ENCODE assay signal across 8 cellular contexts in genomic region chr19:13117176-13117771, GRCh38. TPM values are rescaled to one million over a fixed set of nuclear protein-coding genes. Genes with fewer than 3 reads are reported as not detected.
DNase-seq lines count a peak whose midpoint lies in the region; ATAC-seq, FAIRE-seq and TF ChIP-seq lines count a peak whose summit lies in the region.

No MANE protein-coding gene starts in this region.

- H3K4me1 ChIP-seq in heart right ventricle (peaks cover 12 to 54% (median 44%) of the 10 kb centered on the region in 9 donors), skeletal muscle satellite cell (ENCODE audit: control insufficient read depth, insufficient read depth, low read length) (peaks cover 52% of the 10 kb centered on the region)

- H3K4me2 ChIP-seq in skeletal muscle satellite cell (ENCODE audit: low read length): peak overlapping the region; percentile 91

- 15 to 20% methylated on average over 20 of the region's 20 CpGs for WGBS in heart right ventricle, 2 donors

- H3K27ac ChIP-seq in WERI-Rb-1 (peak overlapping the region; percentile 88), heart right ventricle (peak overlapping the region in 9 of 10 donors; percentile 56 to 87 (median 77))

- H3K4me3 ChIP-seq in WERI-Rb-1 (ENCODE audit: low read depth, low read length): peak overlapping the region; percentile 96
- peak overlapping the region; percentile 53 to 99 (median 97) for H3K4me3 ChIP-seq in heart right ventricle
- H3K4me3 ChIP-seq in skeletal muscle satellite cell (ENCODE audit: low read length): peak overlapping the region; percentile 84

- H3K36me3 ChIP-seq in WERI-Rb-1 (peaks cover 55% of the 10 kb centered on the region), heart right ventricle (peaks cover 0 to 40% (median 10%) of the 10 kb centered on the region in 9 donors), skeletal muscle satellite cell (ENCODE audit: insufficient read depth, low read length) (peaks cover 25% of the 10 kb centered on the region)

- no peaks in the 10 kb centered on the region for H3K9me3 Mint-ChIP-seq in activated CD4-positive, alpha-beta T cell treated with anti-CD3 and anti-CD28 coated beads, Interleukin-2, amount 10 ng/mL, durations not matched to agents 24 days and 14 days

- DNase-seq in activated CD4-positive, alpha-beta T cell treated with anti-CD3 and anti-CD28 coated beads, Interleukin-2, amount 10 ng/mL, durations not matched to agents 24 days and 14 days: no peak
- no peak for DNase-seq in activated CD4-positive, alpha-beta T cell treated with anti-CD3 and anti-CD28 coated beads for 48 hours
- no peak for DNase-seq in WERI-Rb-1
- no peak for DNase-seq in heart right ventricle
- no peak for DNase-seq in NCI-H2029 (lab: John Stamatoyannopoulos, UW)
- DNase-seq in HTR-8/SVneo (ENCODE audit: insufficient read length, low spot score): no peak

- H3K27me3 Mint-ChIP-seq in activated CD4-positive, alpha-beta T cell treated with anti-CD3 and anti-CD28 coated beads, Interleukin-2, amount 10 ng/mL, durations not matched to agents 24 days and 14 days: no peaks in the 10 kb centered on the region

- intact Hi-C loops in activated CD4-positive, alpha-beta T cell treated with anti-CD3 and anti-CD28 coated beads, Interleukin-2, amount 10 ng/mL, durations not matched to agents 24 days and 14 days (cut with micrococcal nuclease): no loop called here
- intact Hi-C loops in heart right ventricle (cut with DNase I): loop anchor here in 4 of 10 donors (2.0 to 10.0 kb wide), 4 partner anchors 34 to 148 kb away; partner anchors contain the start of genes IER2 (in 3 of the 4) and STX10 (in 3 of the 4)

- peaks cover 38% of the 10 kb centered on the region for H3K36me3 Mint-ChIP-seq in activated CD4-positive, alpha-beta T cell treated with anti-CD3 and anti-CD28 coated beads, Interleukin-2, amount 10 ng/mL, durations not matched to agents 24 days and 14 days (ENCODE audit: low read depth)

- ATAC-seq in heart right ventricle (peak in 5 of 8 donors; percentile 4 to 29 (median 7)), HG03521 (IDR thresholded peaks at IDR 0.05; ENCODE audit: unreplicated experiment) (no peak)

- H3K4me3 Mint-ChIP-seq in activated CD4-positive, alpha-beta T cell treated with anti-CD3 and anti-CD28 coated beads, Interleukin-2, amount 10 ng/mL, durations not matched to agents 24 days and 14 days: peak overlapping the region; percentile 97

- no peaks in the 10 kb centered on the region for H3K9me3 ChIP-seq in WERI-Rb-1 (ENCODE audit: severe bottlenecking)
- H3K9me3 ChIP-seq in heart right ventricle: no peaks in the 10 kb centered on the region
- H3K9me3 ChIP-seq in skeletal muscle satellite cell (replicated peaks; ENCODE audit: low read length): no peaks in the 10 kb centered on the region

- TF ChIP-seq CTCF in WERI-Rb-1 (IDR thresholded peaks at IDR 0.05; ENCODE audit: low read depth, low read length): no peak
- TF ChIP-seq CTCF in heart right ventricle (IDR thresholded peaks at IDR 0.05): no peak

- H3K27me3 ChIP-seq in WERI-Rb-1 (ENCODE audit: insufficient read depth, low read depth, severe bottlenecking) (no peaks in the 10 kb centered on the region), heart right ventricle (no peaks in the 10 kb centered on the region), skeletal muscle satellite cell (ENCODE audit: control insufficient read depth, insufficient read depth, low read length) (no peaks in the 10 kb centered on the region)

- H3K4me1 Mint-ChIP-seq in activated CD4-positive, alpha-beta T cell treated with anti-CD3 and anti-CD28 coated beads, Interleukin-2, amount 10 ng/mL, durations not matched to agents 24 days and 14 days: peaks cover 33% of the 10 kb centered on the region

- peak overlapping the region; percentile 92 for H3K9ac ChIP-seq in skeletal muscle satellite cell (ENCODE audit: low read depth, low read length)

- FAIRE-seq in HTR-8/SVneo (lab: Jason Lieb, UNC): no peak

- peak overlapping the region; percentile 97 for H3K27ac Mint-ChIP-seq in activated CD4-positive, alpha-beta T cell treated with anti-CD3 and anti-CD28 coated beads, Interleukin-2, amount 10 ng/mL, durations not matched to agents 24 days and 14 days

RNA-seq across cellular contexts. Expression of gene TRMT1, which starts 0.7 kb away (rescaled TPM):
- 153 and 155 TPM in 2 replicates for total RNA-seq in activated CD4-positive, alpha-beta T cell treated with anti-CD3 and anti-CD28 coated beads, Interleukin-2, amount 10 ng/mL, durations not matched to agents 24 days and 14 days
- total RNA-seq in heart right ventricle: 10 to 100 TPM; 10.5 to 22.4 (median 14.2) TPM
- 10 to 100 TPM; 33.1 to 54.0 TPM for polyA plus RNA-seq in heart right ventricle
- 40.4 and 49.2 TPM in 2 replicates for total RNA-seq in skeletal muscle satellite cell (2012; rRNA removed)

RNA-seq across cellular contexts. Expression of gene NACC1, which starts 0.8 kb away (rescaled TPM):
- total RNA-seq in activated CD4-positive, alpha-beta T cell treated with anti-CD3 and anti-CD28 coated beads, Interleukin-2, amount 10 ng/mL, durations not matched to agents 24 days and 14 days: 118 and 121 TPM in 2 replicates
- total RNA-seq in heart right ventricle: 10 to 100 TPM; 31.1 to 58.0 (median 35.1) TPM
- polyA plus RNA-seq in heart right ventricle: 10 to 100 TPM; 23.9 to 25.0 TPM
- 84.7 and 112 TPM in 2 replicates for total RNA-seq in skeletal muscle satellite cell (2012; rRNA removed)

RNA-seq across cellular contexts. Expression of gene LYL1, which starts 14.6 kb away (rescaled TPM):
- 2.1 and 2.4 TPM in 2 replicates for total RNA-seq in activated CD4-positive, alpha-beta T cell treated with anti-CD3 and anti-CD28 coated beads, Interleukin-2, amount 10 ng/mL, durations not matched to agents 24 days and 14 days
- 1 to 10 TPM; 3.4 to 9.9 (median 6.1) TPM for total RNA-seq in heart right ventricle
- polyA plus RNA-seq in heart right ventricle: 10 to 100 TPM; 11.5 to 13.0 TPM
- total RNA-seq in skeletal muscle satellite cell (2012; rRNA removed): 1.0 and 1.1 TPM in 2 replicates

RNA-seq across cellular contexts. Expression of gene STX10, which starts 32.9 kb away (rescaled TPM):
- 66.2 and 73.5 TPM in 2 replicates for total RNA-seq in activated CD4-positive, alpha-beta T cell treated with anti-CD3 and anti-CD28 coated beads, Interleukin-2, amount 10 ng/mL, durations not matched to agents 24 days and 14 days
- 10 to 100 TPM; 18.7 to 50.4 (median 25.4) TPM for total RNA-seq in heart right ventricle
- 10 to 100 TPM; 60.5 to 69.9 TPM for polyA plus RNA-seq in heart right ventricle
- total RNA-seq in skeletal muscle satellite cell (2012; rRNA removed): 67.5 and 72.2 TPM in 2 replicates

RNA-seq across cellular contexts. Expression of gene IER2, which starts 32.9 kb away (rescaled TPM):
- total RNA-seq in activated CD4-positive, alpha-beta T cell treated with anti-CD3 and anti-CD28 coated beads, Interleukin-2, amount 10 ng/mL, durations not matched to agents 24 days and 14 days: 161 TPM in 2 replicates
- total RNA-seq in heart right ventricle: 10 to 100 TPM; 19.2 to 54.6 (median 36.0) TPM
- 10 to 100 TPM; 29.5 to 42.8 TPM for polyA plus RNA-seq in heart right ventricle
- total RNA-seq in skeletal muscle satellite cell (2012; rRNA removed): 17.2 and 21.0 TPM in 2 replicates
